ENCODE assay signal across 15 cellular contexts in the genomic region with DNA sequence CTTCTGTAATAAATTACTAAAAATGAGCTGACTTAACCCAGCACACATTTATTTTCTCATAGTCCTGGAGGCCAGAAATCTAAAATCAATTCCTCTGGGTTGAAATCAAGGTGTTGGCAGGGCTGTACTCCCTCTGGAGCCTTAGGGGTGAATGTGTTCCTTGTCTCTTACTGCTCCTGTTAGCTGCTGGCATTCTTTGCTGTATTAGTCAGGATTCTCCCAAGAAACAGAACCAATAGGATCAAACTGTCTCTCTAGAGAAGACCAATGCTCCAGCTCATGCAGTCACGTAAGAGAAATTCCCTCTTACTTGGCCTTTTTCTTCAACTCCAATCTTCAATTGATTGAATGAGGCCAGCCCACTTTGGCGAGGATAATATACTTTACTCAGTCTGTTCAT. TPM values are rescaled to one million over a fixed set of nuclear protein-coding genes. Genes with fewer than 3 reads are reported as not detected.
A peak's percentile ranks its signal among the peaks of the same experiment; 100 is the strongest.
DNase-seq lines count a peak whose midpoint lies in the region; ATAC-seq and TF ChIP-seq lines count a peak whose summit lies in the region.
"Had no signal": no experiment of that assay in that cellular context is flagged by ENCODE, and none has a peak within 500 bp of the region (broad histone marks: within the 10 kb centered on the region; RNA-seq: fewer than 3 reads in every experiment).

No MANE protein-coding gene starts in this region.

- H3K14ac ChIP-seq in neuronal stem cell (ENCODE audit: low read length) = no peak overlapping the region

- peaks cover 46% of the 10 kb centered on the region for H3K4me1 ChIP-seq in Karpas-422 (ENCODE audit: low read length)
- peaks cover 49% of the 10 kb centered on the region for H3K4me1 ChIP-seq in mammary epithelial cell (ENCODE audit: insufficient read depth, low read length)
- H3K4me1 ChIP-seq in neuronal stem cell (ENCODE audit: control insufficient read depth in 2 of 2, insufficient read depth in 1 of 2, low read depth in 1 of 2, low read length in 2 of 2) = no peaks in the 10 kb centered on the region
- H3K4me1 ChIP-seq: Caco-2 had no signal

- H3K27me3 ChIP-seq in Karpas-422 (ENCODE audit: low read length) (no peaks in the 10 kb centered on the region), mammary epithelial cell (ENCODE audit: insufficient read depth, low read length) (no peaks in the 10 kb centered on the region), neuronal stem cell (ENCODE audit: control insufficient read depth in 3 of 3, insufficient read depth in 3 of 3, low read depth in 1 of 3, low read length in 3 of 3) (no peaks in the 10 kb centered on the region)

- H3K4me2 ChIP-seq in Karpas-422 (ENCODE audit: low read depth, low read length, poor library complexity, severe bottlenecking) = no peak overlapping the region
- peak overlapping the region; percentile 13 for H3K4me2 ChIP-seq in mammary epithelial cell (ENCODE audit: insufficient read depth, low read depth, low read length)
- no peak overlapping the region for H3K4me2 ChIP-seq in neuronal stem cell (ENCODE audit: insufficient read depth, low read length, poor library complexity, severe bottlenecking)

- ATAC-seq in memory B cell (ENCODE audit: low read depth) (no peak), HG03135 (IDR thresholded peaks at IDR 0.05; ENCODE audit: unreplicated experiment) (no peak)

- dilution Hi-C loops in mammary epithelial cell (cut with HindIII; ENCODE audit: low sequenced_read_pairs) = no loop called here

- no peak overlapping the region for H3K9ac ChIP-seq in Karpas-422 (ENCODE audit: low read length)
- no peak overlapping the region for H3K9ac ChIP-seq in mammary epithelial cell (ENCODE audit: insufficient read depth, low read length)
- no peak overlapping the region for H3K9ac ChIP-seq in neuronal stem cell (ENCODE audit: low read depth, low read length, poor library complexity)

- no peaks in the 10 kb centered on the region for H3K27me3 Mint-ChIP-seq in memory B cell
- H3K27me3 Mint-ChIP-seq in T-helper 2 cell treated with Interferon-gamma antibody and Interleukin-4, amounts not matched to agents 5 μg/mL and 100 μg/mL, for 36 hours (ENCODE audit: low read depth) = no peaks in the 10 kb centered on the region

- no peaks in the 10 kb centered on the region for H3K9me2 ChIP-seq in Karpas-422 (replicated peaks; ENCODE audit: insufficient read depth, low read length)

- no peak overlapping the region for H2BK120ac ChIP-seq in neuronal stem cell (ENCODE audit: low read depth, low read length)

- H3K36me3 Mint-ChIP-seq in memory B cell = no peaks in the 10 kb centered on the region
- peaks cover 6% of the 10 kb centered on the region for H3K36me3 Mint-ChIP-seq in T-helper 2 cell treated with Interferon-gamma antibody and Interleukin-4, amounts not matched to agents 5 μg/mL and 100 μg/mL, for 36 hours (ENCODE audit: low read depth)

- no peak overlapping the region for H3K4me3 Mint-ChIP-seq in memory B cell
- no peak overlapping the region for H3K4me3 Mint-ChIP-seq in T-helper 2 cell treated with Interferon-gamma antibody and Interleukin-4, amounts not matched to agents 5 μg/mL and 100 μg/mL, for 36 hours
- H3K4me3 Mint-ChIP-seq: activated naive CD4-positive, alpha-beta T cell treated with anti-CD3 and anti-CD28 coated beads for 36 hours had no signal

- H3K79me2 ChIP-seq in Karpas-422 (ENCODE audit: low read length) (no peaks in the 10 kb centered on the region), mammary epithelial cell (ENCODE audit: insufficient read depth, low read length) (no peaks in the 10 kb centered on the region)

- H2BK5ac ChIP-seq in neuronal stem cell (ENCODE audit: low read length) = no peak overlapping the region

- H3K9me3 ChIP-seq in Karpas-422 (ENCODE audit: low read length) (no peaks in the 10 kb centered on the region), mammary epithelial cell (replicated peaks; ENCODE audit: insufficient read depth, low read length) (no peaks in the 10 kb centered on the region), neuronal stem cell (replicated peaks in 1 of 2; ENCODE audit: control insufficient read depth in 2 of 2, insufficient read depth in 1 of 2, low read depth in 1 of 2, low read length in 2 of 2) (no peaks in the 10 kb centered on the region)
- H3K9me3 ChIP-seq: Caco-2 had no signal

- peak; percentile 14 to 22 for TF ChIP-seq CTCF in mammary epithelial cell (conservative IDR thresholded peaks at IDR 0.05 in 1 of 2, IDR thresholded peaks at IDR 0.05 in 1 of 2; ENCODE audit: extremely low read depth in 1 of 2, insufficient read depth in 1 of 2, low read depth in 1 of 2, low read length in 2 of 2)

- in situ Hi-C loops in mammary epithelial cell (cut with MboI; ENCODE audit: low sequenced_read_pairs in 2 of 2) = loop anchor here (5.0 to 10.0 kb wide), 2 partner anchors 50 to 407 kb away; no protein-coding TSS in a partner anchor

- H2AK5ac ChIP-seq in neuronal stem cell (ENCODE audit: low read depth, low read length) = no peak overlapping the region

- no peak overlapping the region for H3K23ac ChIP-seq in neuronal stem cell (ENCODE audit: low read depth, low read length, poor library complexity)

- H4K91ac ChIP-seq in neuronal stem cell (ENCODE audit: low read depth, low read length, poor library complexity) = no peak overlapping the region

- intact Hi-C loops in mammary epithelial cell (cut with micrococcal nuclease) = loop anchor here (1.0 kb wide), 1 partner anchor 1040 kb away; no protein-coding TSS in a partner anchor

- H2AFZ ChIP-seq in Karpas-422 (ENCODE audit: low read length) (no peak overlapping the region), mammary epithelial cell (ENCODE audit: low read depth, low read length) (peak overlapping the region; percentile 65), neuronal stem cell (ENCODE audit: low read length) (no peak overlapping the region)

- H2BK15ac ChIP-seq in neuronal stem cell (ENCODE audit: low read length) = no peak overlapping the region

- H3K4me3 ChIP-seq in Karpas-422 (ENCODE audit: low read length) (no peak overlapping the region), mammary epithelial cell (replicated peaks in 1 of 3; ENCODE audit: insufficient read depth in 1 of 3, low read depth in 2 of 3, low read length in 3 of 3) (no peak overlapping the region), neuronal stem cell (ENCODE audit: low read length in 2 of 2) (no peak overlapping the region)
- H3K4me3 ChIP-seq: coronary artery had no signal

- 31% methylated on average over 2 of the region's 2 CpGs for WGBS in mammary epithelial cell (ENCODE audit: low coverage, missing lambda C conversion rate)
- WGBS in neuronal stem cell (ENCODE audit: extremely low coverage in 2 of 2, insufficient read length in 2 of 2, insufficient replicate concordance in 1 of 2), 2 donors = no CpG with 5 or more reads among the region's 2 CpGs

- peak; percentile 0 for DNase-seq in CD1c-positive myeloid dendritic cell (ENCODE audit: extremely low spot score)
- DNase-seq in Karpas-422 = peak; percentile 37
- DNase-seq in mammary epithelial cell = peak; percentile 90
- DNase-seq in memory B cell (ENCODE audit: low spot score in 2 of 2) = no peak
- no peak for DNase-seq in T-helper 2 cell treated with Interferon-gamma antibody and Interleukin-4, amounts not matched to agents 5 μg/mL and 100 μg/mL, for 36 hours (ENCODE audit: low spot score)
- no peak for DNase-seq in neuronal stem cell (ENCODE audit: low spot score)
- no peak for DNase-seq in NCI-H748 (lab: John Stamatoyannopoulos, UW; ENCODE audit: unreplicated experiment)
- DNase-seq: activated naive CD4-positive, alpha-beta T cell treated with anti-CD3 and anti-CD28 coated beads for 36 hours; Caco-2; head of caudate nucleus; NCI-H1930 had no signal

- no peaks in the 10 kb centered on the region for H4K20me1 ChIP-seq in Karpas-422 (ENCODE audit: insufficient read depth, low read depth, low read length)
- H4K20me1 ChIP-seq in mammary epithelial cell (ENCODE audit: insufficient read depth, low read length) = no peaks in the 10 kb centered on the region

- H3K4ac ChIP-seq in neuronal stem cell (ENCODE audit: low read length) = no peak overlapping the region

- no peak overlapping the region for H2BK12ac ChIP-seq in neuronal stem cell (ENCODE audit: low read length)

- peaks cover 42% of the 10 kb centered on the region for H3K4me1 Mint-ChIP-seq in memory B cell
- H3K4me1 Mint-ChIP-seq in T-helper 2 cell treated with Interferon-gamma antibody and Interleukin-4, amounts not matched to agents 5 μg/mL and 100 μg/mL, for 36 hours (ENCODE audit: low read depth) = peaks cover 69% of the 10 kb centered on the region

- CTCF ChIA-PET in mammary epithelial cell (lab: Charles Lee; ENCODE audit: low non-redundant PET) = interaction anchor here (0.6 kb wide), 1 partner anchor 382 kb away, joined by 3 read pairs; no protein-coding TSS in a partner anchor

- H3K36me3 ChIP-seq in Karpas-422 (ENCODE audit: insufficient read depth, low read length) = no peaks in the 10 kb centered on the region
- H3K36me3 ChIP-seq in mammary epithelial cell (ENCODE audit: insufficient read depth, low read length) = no peaks in the 10 kb centered on the region
- no peaks in the 10 kb centered on the region for H3K36me3 ChIP-seq in neuronal stem cell (replicated peaks in 1 of 2; ENCODE audit: control insufficient read depth in 2 of 2, insufficient read depth in 2 of 2, low read length in 2 of 2)

- H3K9me3 Mint-ChIP-seq in memory B cell = no peaks in the 10 kb centered on the region
- H3K9me3 Mint-ChIP-seq in T-helper 2 cell treated with Interferon-gamma antibody and Interleukin-4, amounts not matched to agents 5 μg/mL and 100 μg/mL, for 36 hours = no peaks in the 10 kb centered on the region
- H3K9me3 Mint-ChIP-seq: activated naive CD4-positive, alpha-beta T cell treated with anti-CD3 and anti-CD28 coated beads for 36 hours had no signal

- no peak overlapping the region for H3K18ac ChIP-seq in neuronal stem cell (ENCODE audit: low read length)

- H3K79me1 ChIP-seq in neuronal stem cell (ENCODE audit: low read depth, low read length) = no peaks in the 10 kb centered on the region

- H3K27ac ChIP-seq in Karpas-422 (ENCODE audit: low read length) = no peak overlapping the region
- peak overlapping the region; percentile 61 for H3K27ac ChIP-seq in mammary epithelial cell (ENCODE audit: insufficient read depth, low read depth, low read length)
- H3K27ac ChIP-seq in neuronal stem cell (replicated peaks; ENCODE audit: low read length) = no peak overlapping the region
- H3K27ac ChIP-seq: coronary artery had no signal

- BruUV-seq in mammary epithelial cell (replicated peaks; lab: Mats Ljungman, UMichigan) = no TSS peak

- no peak overlapping the region for H4K8ac ChIP-seq in neuronal stem cell (ENCODE audit: low read depth, low read length)

- peak overlapping the region; percentile 65 for H3K27ac Mint-ChIP-seq in memory B cell
- no peak overlapping the region for H3K27ac Mint-ChIP-seq in T-helper 2 cell treated with Interferon-gamma antibody and Interleukin-4, amounts not matched to agents 5 μg/mL and 100 μg/mL, for 36 hours

RNA-seq across cellular contexts. Expression of a gene that starts 15.3 kb away (rescaled TPM):
- 38.0 and 90.7 TPM in 2 replicates for total RNA-seq in Karpas-422 (2014; rRNA removed; shearing (Covaris generic); ENCODE audit: low replicate concordance)
- total RNA-seq in mammary epithelial cell = under 1 TPM in 1 of 2 donors, not detected in 1; 0.17 TPM
- polyA plus RNA-seq in mammary epithelial cell = 0.02 TPM
- polyA minus RNA-seq in mammary epithelial cell = not detected
- polyA plus RNA-seq in neuronal stem cell (2013, experiment 1 of 2) = not detected
- polyA plus RNA-seq in neuronal stem cell (2013, experiment 2 of 2) = not detected
- total RNA-seq: activated naive CD4-positive, alpha-beta T cell treated with anti-CD3 and anti-CD28 coated beads for 36 hours; Caco-2; H1; pulmonary artery endothelial cell had no signal
- polyA plus RNA-seq: H1 had no signal

Comparison
In these comparisons a context has a peak if more than half of its experiments do, and no peak if none do; other contexts are left out.
1. DNase-seq: peak in CD1c-positive myeloid dendritic cell (single experiment), Karpas-422 (single experiment) and mammary epithelial cell (single experiment); none in memory B cell (0 of 2), T-helper 2 cell treated with Interferon-gamma antibody and Interleukin-4, amounts not matched to agents 5 μg/mL and 100 μg/mL, for 36 hours (single experiment), neuronal stem cell (single experiment) and NCI-H748 (single experiment).
2. RNA of a gene that starts 15.3 kb away (total RNA-seq): 38.0 to 90.7 TPM in Karpas-422; 0.17 TPM in mammary epithelial cell; every median in the first group is over 10 times any median in the second.